Comparison of ENCODE assay signal across 8 cellular contexts in genomic region chr22:43262990-43263644, GRCh38.
A peak's percentile ranks its signal among the peaks of the same experiment; 100 is the strongest.
DNase-seq lines count a peak whose midpoint lies in the region; ATAC-seq and TF ChIP-seq lines count a peak whose summit lies in the region.

No MANE protein-coding gene starts in this region.

- H3K4me1 Mint-ChIP-seq in activated naive CD4-positive, alpha-beta T cell treated with anti-CD3 and anti-CD28 coated beads, Interleukin-2, amount 50 U/mL, for 24 hours: peaks cover 27% of the 10 kb centered on the region
- H3K4me1 Mint-ChIP-seq in osteocyte (ENCODE audit: unreplicated experiment): peaks cover 29% of the 10 kb centered on the region

- H3K27me3 Mint-ChIP-seq in activated naive CD4-positive, alpha-beta T cell treated with anti-CD3 and anti-CD28 coated beads, Interleukin-2, amount 50 U/mL, for 24 hours: no peaks in the 10 kb centered on the region
- peaks cover 14% of the 10 kb centered on the region for H3K27me3 Mint-ChIP-seq in osteocyte (ENCODE audit: unreplicated experiment)

- ATAC-seq in GM18858 (IDR thresholded peaks at IDR 0.05; ENCODE audit: unreplicated experiment): no peak

- peak overlapping the region; percentile 19 for H3K27ac Mint-ChIP-seq in activated naive CD4-positive, alpha-beta T cell treated with anti-CD3 and anti-CD28 coated beads, Interleukin-2, amount 50 U/mL, for 24 hours
- peak overlapping the region; percentile 70 for H3K27ac Mint-ChIP-seq in osteocyte (ENCODE audit: unreplicated experiment)

- peak overlapping the region; percentile 86 for H3K4me3 Mint-ChIP-seq in activated naive CD4-positive, alpha-beta T cell treated with anti-CD3 and anti-CD28 coated beads, Interleukin-2, amount 50 U/mL, for 24 hours
- no peak overlapping the region for H3K4me3 Mint-ChIP-seq in osteocyte (ENCODE audit: unreplicated experiment)

- DNase-seq in GM10266 (ENCODE audit: extremely low spot score) (peak; percentile 50), NOMO-1 treated with dmso at 0.1 percent for 144 hours (lab: John Stamatoyannopoulos, UW; ENCODE audit: unreplicated experiment) (peak; percentile 65), osteocyte (ENCODE audit: extremely low spot score, unreplicated experiment) (no peak), ecto neural progenitor cell (ENCODE audit: low spot score) (no peak), NCI-H2196 treated with DMSO at 0.1 percent for 48 hours (lab: John Stamatoyannopoulos, UW; ENCODE audit: unreplicated experiment) (no peak), nucleus accumbens (lab: John Stamatoyannopoulos, UW) (no peak)

- no peaks in the 10 kb centered on the region for H3K9me3 Mint-ChIP-seq in activated naive CD4-positive, alpha-beta T cell treated with anti-CD3 and anti-CD28 coated beads, Interleukin-2, amount 50 U/mL, for 24 hours
- H3K9me3 Mint-ChIP-seq in osteocyte (ENCODE audit: unreplicated experiment): no peaks in the 10 kb centered on the region

- TF ChIP-seq CTCF in GM10266 (IDR thresholded peaks at IDR 0.05; ENCODE audit: control insufficient read depth, insufficient read depth, low read depth, missing control alignments): no peak
- TF ChIP-seq CTCF in osteocyte (IDR thresholded peaks at IDR 0.05): no peak

- H3K36me3 Mint-ChIP-seq in activated naive CD4-positive, alpha-beta T cell treated with anti-CD3 and anti-CD28 coated beads, Interleukin-2, amount 50 U/mL, for 24 hours: no peaks in the 10 kb centered on the region
- no peaks in the 10 kb centered on the region for H3K36me3 Mint-ChIP-seq in osteocyte (ENCODE audit: unreplicated experiment)

Comparison
In these comparisons a context has a peak if more than half of its experiments do, and no peak if none do; other contexts are left out.
1. DNase-seq: peak in GM10266 (single experiment) and NOMO-1 treated with dmso at 0.1 percent for 144 hours (single experiment); none in osteocyte (single experiment), ecto neural progenitor cell (single experiment), NCI-H2196 treated with DMSO at 0.1 percent for 48 hours (single experiment) and nucleus accumbens (0 of 56).